1 cellular context compared by ENCODE assay signal in genomic region chr22:33515733-33516297, GRCh38.
TF ChIP-seq lines count a peak whose summit lies in the region.

No MANE protein-coding gene starts in this region.

TF ChIP-seq in IMR-90, 13 proteins besides CTCF, POLR2A, EP300 and RAD21 (continued from another document):
- TF ChIP-seq SMC3 (IDR thresholded peaks at IDR 0.05; ENCODE audit: low read depth, low read length) = no peak
- no peak for TF ChIP-seq FOS (IDR thresholded peaks at IDR 0.05; ENCODE audit: low read depth, low read length)
- no peak for TF ChIP-seq MXI1 (IDR thresholded peaks at IDR 0.05; ENCODE audit: borderline replicate concordance, low read depth, low read length)
- TF ChIP-seq USF2 (IDR thresholded peaks at IDR 0.05; ENCODE audit: low read depth, low read length) = no peak
- TF ChIP-seq BHLHE40 (IDR thresholded peaks at IDR 0.05; ENCODE audit: low read depth, low read length) = no peak
- TF ChIP-seq NFE2L2 (IDR thresholded peaks at IDR 0.05; ENCODE audit: low read depth, low read length) = no peak
